Comparison of ENCODE assay signal across 7 cellular contexts in genomic region chr9:117903453-117903852, GRCh38.
"Had no signal": no experiment of that assay in that cellular context is flagged by ENCODE, and none has a peak within 500 bp of the region (broad histone marks: within the 10 kb centered on the region; RNA-seq: fewer than 3 reads in every experiment).

No MANE protein-coding gene starts in this region.

- H3K4me3 ChIP-seq: K562 had no signal

- H3K27ac Mint-ChIP-seq: IgD-negative memory B cell had no signal

- DNase-seq: IMR-90, KBM-7, KG1 had no signal

- H3K4me1 Mint-ChIP-seq: IgD-negative memory B cell had no signal

- H3K4me3 Mint-ChIP-seq: IgD-negative memory B cell had no signal

- H3K36me3 Mint-ChIP-seq: IgD-negative memory B cell had no signal

- ATAC-seq: HepG2, K562 had no signal

- H3K27ac ChIP-seq: HL-60 had no signal
